ENCODE assay signal across 23 cellular contexts in the genomic region with DNA sequence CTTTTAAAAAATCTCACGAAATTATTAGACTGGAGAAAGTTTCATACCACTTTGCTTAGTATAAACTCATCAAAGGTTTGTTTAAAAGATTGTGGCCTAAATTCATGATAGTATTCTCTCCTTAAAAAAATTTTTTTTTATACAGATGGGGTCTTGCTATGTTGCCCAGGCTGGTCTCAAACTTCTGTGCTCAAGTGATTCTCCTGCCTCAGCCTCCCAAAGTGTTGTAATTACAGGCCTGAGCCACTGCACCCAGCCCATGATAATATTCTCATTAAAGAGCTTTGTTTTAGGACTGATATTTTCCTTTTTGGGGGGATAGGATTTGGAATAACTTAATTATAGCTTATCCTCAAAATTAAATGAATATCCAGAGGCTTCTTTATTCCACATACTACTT. TPM values are rescaled to one million over a fixed set of nuclear protein-coding genes. Genes with fewer than 3 reads are reported as not detected.
A peak's percentile ranks its signal among the peaks of the same experiment; 100 is the strongest.
DNase-seq lines count a peak whose midpoint lies in the region; ATAC-seq and TF ChIP-seq lines count a peak whose summit lies in the region.
"Had no signal": no experiment of that assay in that cellular context is flagged by ENCODE, and none has a peak within 500 bp of the region (broad histone marks: within the 10 kb centered on the region; RNA-seq: fewer than 3 reads in every experiment).

No MANE protein-coding gene starts in this region.

- no peak overlapping the region for H3K4me3 ChIP-seq in HEK293 (ENCODE audit: low read depth, low read length)
- H3K4me3 ChIP-seq: BLaER1, GM12878 had no signal

- POLR2A ChIA-PET in HEK293 (lab: Yijun Ruan, JAX) (no interaction called here), WTC11 (lab: Charles Lee) (no interaction called here)

- DNase-seq in WTC11 (ENCODE audit: low spot score) (no peak), type B pancreatic cell (ENCODE audit: extremely low spot score, unreplicated experiment) (no peak), NCI-H1417 treated with DMSO at 0.1 percent for 48 hours (lab: John Stamatoyannopoulos, UW) (no peak)
- DNase-seq: 8988T; ACHN; BE2C; C1 segment of cervical spinal cord; CD4-positive, alpha-beta memory T cell; CD4-positive, CD25-positive, alpha-beta regulatory T cell; CD8-positive, alpha-beta memory T cell; COR-L47; DMS 273 treated with DMSO at 0.1 percent for 48 hours; DMS153; DMS53; DMS79; DND-41; EL; GDM1 had no signal

- no peaks in the 10 kb centered on the region for H3K4me1 Mint-ChIP-seq in WTC11
- no peaks in the 10 kb centered on the region for H3K4me1 Mint-ChIP-seq in type B pancreatic cell (ENCODE audit: unreplicated experiment)
- H3K4me1 Mint-ChIP-seq: CD14-positive monocyte had no signal

- no peaks in the 10 kb centered on the region for H3K4me1 ChIP-seq in HEK293 (ENCODE audit: control insufficient read depth, insufficient read depth, low read length)
- H3K4me1 ChIP-seq: BE2C, BLaER1 had no signal

- H3K27me3 Mint-ChIP-seq in WTC11 (ENCODE audit: low read depth) (no peaks in the 10 kb centered on the region), type B pancreatic cell (no peaks in the 10 kb centered on the region)
- H3K27me3 Mint-ChIP-seq: CD4-positive, alpha-beta memory T cell; CD4-positive, CD25-positive, alpha-beta regulatory T cell; CD8-positive, alpha-beta memory T cell had no signal

- peaks cover 35 to 92% of the 10 kb centered on the region in 2 experiments for H3K36me3 ChIP-seq in HEK293 (ENCODE audit: control insufficient read depth in 2 of 2, insufficient read depth in 1 of 2, low read length in 2 of 2)

- no peak for ATAC-seq in WTC11
- no peak for ATAC-seq in GM19452 (IDR thresholded peaks at IDR 0.05; ENCODE audit: unreplicated experiment)
- ATAC-seq: GM12878 had no signal

- TF ChIP-seq CTCF in HEK293 (tag by site-specific recombination; IDR thresholded peaks at IDR 0.05) (no peak), WTC11 (IDR thresholded peaks at IDR 0.05) (no peak), type B pancreatic cell (conservative IDR thresholded peaks at IDR 0.05) (peak; percentile 21)

- no peaks in the 10 kb centered on the region for H3K9me3 ChIP-seq in HEK293 (ENCODE audit: control insufficient read depth, insufficient read depth, low read depth, low read length)
- H3K9me3 ChIP-seq: BE2C, BLaER1 had no signal

- no peak overlapping the region for H3K27ac Mint-ChIP-seq in WTC11
- no peak overlapping the region for H3K27ac Mint-ChIP-seq in type B pancreatic cell
- H3K27ac Mint-ChIP-seq: CD14-positive monocyte; CD4-positive, alpha-beta memory T cell; CD8-positive, alpha-beta memory T cell had no signal

- H3K9me3 Mint-ChIP-seq in WTC11 (peaks cover 6% of the 10 kb centered on the region), type B pancreatic cell (no peaks in the 10 kb centered on the region)
- H3K9me3 Mint-ChIP-seq: CD14-positive monocyte; CD4-positive, alpha-beta memory T cell; CD8-positive, alpha-beta memory T cell had no signal

- CTCF ChIA-PET in HEK293 (lab: Yijun Ruan, JAX) (no interaction called here), WTC11 (lab: Charles Lee) (no interaction called here)

- H3K36me3 Mint-ChIP-seq in WTC11 (peaks cover 91% of the 10 kb centered on the region), type B pancreatic cell (peaks cover 59% of the 10 kb centered on the region)

- no peak overlapping the region for H3K27ac ChIP-seq in HEK293 (ENCODE audit: extremely low read depth, low read depth, low read length)
- H3K27ac ChIP-seq: BLaER1 had no signal

- H3K4me3 Mint-ChIP-seq in WTC11 = no peak overlapping the region
- no peak overlapping the region for H3K4me3 Mint-ChIP-seq in type B pancreatic cell
- H3K4me3 Mint-ChIP-seq: CD14-positive monocyte; CD4-positive, alpha-beta memory T cell; CD4-positive, CD25-positive, alpha-beta regulatory T cell; CD8-positive, alpha-beta memory T cell had no signal

TF ChIP-seq in HEK293, 187 proteins besides CTCF, POLR2A, EP300 and RAD21:
- TF ChIP-seq ZNF175 (tag by site-specific recombination; IDR thresholded peaks at IDR 0.05) (no peak), ZNF121 (tag by site-specific recombination; IDR thresholded peaks at IDR 0.05) (0 out of 2 replicates have a peak, but pooled peaks have one; percentile 48)
TF ChIP-seq in HEK293: peak in this region for 1.

TF ChIP-seq in WTC11, 78 proteins besides CTCF, POLR2A, EP300 and RAD21:
- TF ChIP-seq, protein P1, sequence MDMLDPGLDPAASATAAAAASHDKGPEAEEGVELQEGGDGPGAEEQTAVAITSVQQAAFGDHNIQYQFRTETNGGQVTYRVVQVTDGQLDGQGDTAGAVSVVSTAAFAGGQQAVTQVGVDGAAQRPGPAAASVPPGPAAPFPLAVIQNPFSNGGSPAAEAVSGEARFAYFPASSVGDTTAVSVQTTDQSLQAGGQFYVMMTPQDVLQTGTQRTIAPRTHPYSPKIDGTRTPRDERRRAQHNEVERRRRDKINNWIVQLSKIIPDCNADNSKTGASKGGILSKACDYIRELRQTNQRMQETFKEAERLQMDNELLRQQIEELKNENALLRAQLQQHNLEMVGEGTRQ (CRISPR knock-in tag; IDR thresholded peaks at IDR 0.05) = no peak
- TF ChIP-seq ZNF121 (CRISPR knock-in tag; IDR thresholded peaks at IDR 0.05) (0 out of 2 replicates have a peak, but pooled peaks have one; percentile 20), ZNF219 (CRISPR knock-in tag; IDR thresholded peaks at IDR 0.05; ENCODE audit: borderline replicate concordance) (no peak), NR3C1 (CRISPR knock-in tag; conservative IDR thresholded peaks at IDR 0.05; ENCODE audit: low read depth) (no peak), AFF4 (CRISPR knock-in tag; IDR thresholded peaks at IDR 0.05; ENCODE audit: borderline replicate concordance) (no peak), NR1H2 (CRISPR knock-in tag; IDR thresholded peaks at IDR 0.05) (no peak), SMAD4 (CRISPR knock-in tag; IDR thresholded peaks at IDR 0.05) (no peak), ZNF416 (CRISPR knock-in tag; IDR thresholded peaks at IDR 0.05) (no peak)

RNA-seq across cellular contexts. Expression of gene ECT2, which starts 19.9 kb away (rescaled TPM):
- total RNA-seq in WTC11 (2021) (80.9 to 97.7 TPM (median 84.3 TPM) in 3 replicates), type B pancreatic cell (ENCODE audit: low replicate concordance) (19.6 and 45.1 TPM in 2 replicates)

RNA-seq across cellular contexts. Expression of gene NCEH1, which starts 59.5 kb away (rescaled TPM):
- total RNA-seq in WTC11 (2021) (2.6 to 4.5 TPM (median 3.3 TPM) in 3 replicates), type B pancreatic cell (ENCODE audit: low replicate concordance) (7.0 and 9.0 TPM in 2 replicates)

Comparison
In these comparisons a context has a peak if more than half of its experiments do, and no peak if none do; other contexts are left out.
1. Of the 8 proteins assayed by ChIP-seq in both HEK293 and WTC11: peak only in HEK293: none; only in WTC11: none; in both: ZNF121; in neither: 7.